Comparison of ENCODE assay signal across 9 cellular contexts in genomic region chr10:26439436-26440090, GRCh38. TPM values are rescaled to one million over a fixed set of nuclear protein-coding genes. Genes with fewer than 3 reads are reported as not detected.
DNase-seq lines count a peak whose midpoint lies in the region; ATAC-seq and TF ChIP-seq lines count a peak whose summit lies in the region.
"Had no signal": no experiment of that assay in that cellular context is flagged by ENCODE, and none has a peak within 500 bp of the region (broad histone marks: within the 10 kb centered on the region; RNA-seq: fewer than 3 reads in every experiment).

No MANE protein-coding gene starts in this region.

- peak; percentile 14 for DNase-seq in activated CD4-positive, alpha-beta T cell treated with anti-CD3 and anti-CD28 coated beads, Interleukin-2, amount 50 U/mL, for 1 hour
- no peak for DNase-seq in activated CD4-positive, alpha-beta T cell treated with anti-CD3 and anti-CD28 coated beads, Interleukin-2, amount 50 U/mL, for 48 hours
- DNase-seq in Kasumi-1 (lab: John Stamatoyannopoulos, UW) (peak; percentile 58 to 71), spleen (no peak), kidney glomerular epithelial cell (lab: John Stamatoyannopoulos, UW) (no peak), NCI-H748 treated with DMSO at 0.1 percent for 48 hours (lab: John Stamatoyannopoulos, UW) (no peak)
- no peak for DNase-seq in central memory CD8-positive, alpha-beta T cell (ENCODE audit: low spot score in 2 of 2)
- DNase-seq: MG63 had no signal

- peak overlapping the region; percentile 92 to 99 (median 95) for H3K27ac ChIP-seq in spleen

- H3K4me1 ChIP-seq in spleen = peaks cover 10 to 86% (median 38%) of the 10 kb centered on the region in 6 donors

- intact Hi-C loops in spleen (cut with DNase I; ENCODE audit: low total_unique reads) = no loop called here

- H3K36me3 Mint-ChIP-seq in central memory CD8-positive, alpha-beta T cell (ENCODE audit: insufficient read depth) = peaks cover 14% of the 10 kb centered on the region

- H3K4me3 ChIP-seq in spleen = peak overlapping the region; percentile 58 to 79 (median 63)

- H3K27me3 Mint-ChIP-seq in central memory CD8-positive, alpha-beta T cell = no peaks in the 10 kb centered on the region

- TF ChIP-seq POLR2A in spleen (IDR thresholded peaks at IDR 0.05) = peak in 1 of 3 donors; percentile 11

- H3K9me3 ChIP-seq in spleen = no peaks in the 10 kb centered on the region
- H3K9me3 ChIP-seq: MG63 had no signal

- peak; percentile 12 for ATAC-seq in central memory CD8-positive, alpha-beta T cell (replicated peaks; ENCODE audit: extremely low read depth, poor library complexity, severe bottlenecking)
- no peak for ATAC-seq in GM18858 (IDR thresholded peaks at IDR 0.05; ENCODE audit: unreplicated experiment)

- no peaks in the 10 kb centered on the region for H3K9me3 Mint-ChIP-seq in central memory CD8-positive, alpha-beta T cell

- H3K36me3 ChIP-seq in spleen = peaks cover 0 to 9% (median 0%) of the 10 kb centered on the region in 6 donors
- H3K36me3 ChIP-seq: MG63 had no signal

- H3K4me3 Mint-ChIP-seq in central memory CD8-positive, alpha-beta T cell = peak overlapping the region; percentile 90

- peaks cover 0 to 12% (median 0%) of the 10 kb centered on the region in 7 donors for H3K27me3 ChIP-seq in spleen (replicated peaks in 1 of 7)
- H3K27me3 ChIP-seq: MG63 had no signal

- no peak for TF ChIP-seq CTCF in spleen (IDR thresholded peaks at IDR 0.05 in 8 of 11, conservative IDR thresholded peaks at IDR 0.05 in 3 of 11)

- H3K4me1 Mint-ChIP-seq in central memory CD8-positive, alpha-beta T cell = peaks cover 62% of the 10 kb centered on the region

- 13 to 38% (median 21%) methylated on average over 13 of the region's 13 CpGs for WGBS in spleen, 5 donors

- peak overlapping the region; percentile 88 for H3K27ac Mint-ChIP-seq in central memory CD8-positive, alpha-beta T cell (ENCODE audit: low read depth)

RNA-seq across cellular contexts. Expression of gene APBB1IP, which starts 1.4 kb away (rescaled TPM):
- 100 to 1,000 TPM in 1 of 7 donors, 10 to 100 TPM in 6; 67.8 to 136 (median 84.6) TPM for total RNA-seq in spleen
- 10 to 100 TPM; 19.7 to 24.9 (median 21.8) TPM for polyA plus RNA-seq in spleen

Comparison
In these comparisons a context has a peak if more than half of its experiments do, and no peak if none do; other contexts are left out.
1. DNase-seq: peak in activated CD4-positive, alpha-beta T cell treated with anti-CD3 and anti-CD28 coated beads, Interleukin-2, amount 50 U/mL, for 1 hour (single experiment) and Kasumi-1 (2 of 2); none in activated CD4-positive, alpha-beta T cell treated with anti-CD3 and anti-CD28 coated beads, Interleukin-2, amount 50 U/mL, for 48 hours (0 of 2), central memory CD8-positive, alpha-beta T cell (0 of 2), spleen (single experiment), kidney glomerular epithelial cell (single experiment) and NCI-H748 treated with DMSO at 0.1 percent for 48 hours (single experiment).